In genomic region chr5:14417232-14417730, GRCh38 we compare ENCODE assay signal across 11 cellular contexts.
DNase-seq lines count a peak whose midpoint lies in the region; ATAC-seq and TF ChIP-seq lines count a peak whose summit lies in the region.
"Had no signal": no experiment of that assay in that cellular context is flagged by ENCODE, and none has a peak within 500 bp of the region (broad histone marks: within the 10 kb centered on the region; RNA-seq: fewer than 3 reads in every experiment).

No MANE protein-coding gene starts in this region.

- intact Hi-C loops in CD4-positive, alpha-beta T cell (cut with DNase I, micrococcal nuclease): loop anchor here in 1 of 2 experiments (5.0 kb wide), 1 partner anchor 165 kb away; the partner anchor contains the start of gene OTULINL
- intact Hi-C loops in ascending aorta (cut with DNase I): no loop called here

- peak overlapping the region; percentile 57 for H3K27ac Mint-ChIP-seq in CD4-positive, alpha-beta T cell

- H3K27ac ChIP-seq in CD4-positive, alpha-beta T cell (ENCODE audit: low read depth, low read length): no peak overlapping the region
- H3K27ac ChIP-seq in rectal smooth muscle tissue (ENCODE audit: low read depth, low read length): peak overlapping the region; percentile 18
- peak overlapping the region in 1 of 2 donors; percentile 3 for H3K27ac ChIP-seq in ascending aorta
- H3K27ac ChIP-seq: epithelial cell of prostate had no signal

- H3K27me3 Mint-ChIP-seq in CD4-positive, alpha-beta T cell: no peaks in the 10 kb centered on the region

- no peak for TF ChIP-seq CTCF in CD4-positive, alpha-beta T cell (IDR thresholded peaks at IDR 0.05)
- peak; percentile 15 for TF ChIP-seq CTCF in fibroblast of pulmonary artery (IDR thresholded peaks at IDR 0.05; ENCODE audit: low read length, missing control alignments)
- no peak for TF ChIP-seq CTCF in ascending aorta (IDR thresholded peaks at IDR 0.05)

- DNase-seq in CD4-positive, alpha-beta T cell: no peak
- DNase-seq in fibroblast of pulmonary artery (ENCODE audit: low read depth) (peak; percentile 66), NOMO-1 treated with dmso at 0.1 percent for 144 hours (lab: John Stamatoyannopoulos, UW; ENCODE audit: unreplicated experiment) (no peak), AG08396 (ENCODE audit: low spot score) (no peak), NCI-H446 treated with DMSO at 0.1 percent for 48 hours (lab: John Stamatoyannopoulos, UW) (no peak), ascending aorta (ENCODE audit: low spot score in 2 of 2) (no peak)
- DNase-seq: GDM1, occipital lobe had no signal

- H3K4me1 Mint-ChIP-seq in CD4-positive, alpha-beta T cell (ENCODE audit: low read depth): peaks cover 46% of the 10 kb centered on the region

- no peak for ATAC-seq in CD4-positive, alpha-beta T cell (ENCODE audit: poor library complexity)
- ATAC-seq in SK-N-SH treated with all-trans-retinoic acid at 6 μM for 48 hours: peak; percentile 88

- no peaks in the 10 kb centered on the region for H3K4me1 ChIP-seq in rectal smooth muscle tissue (ENCODE audit: control insufficient read depth, insufficient read depth, low read length)
- no peaks in the 10 kb centered on the region for H3K4me1 ChIP-seq in ascending aorta

- CTCF ChIA-PET in CD4-positive, alpha-beta T cell (lab: Charles Lee): interaction anchor here (1.6 kb wide), 1 partner anchor 18 kb away, joined by 4 read pairs; no protein-coding TSS in a partner anchor

- no peak overlapping the region for H3K9ac ChIP-seq in rectal smooth muscle tissue (ENCODE audit: low read length)

- H3K27me3 ChIP-seq in CD4-positive, alpha-beta T cell (ENCODE audit: control insufficient read depth, insufficient read depth, low read length): no peaks in the 10 kb centered on the region
- no peaks in the 10 kb centered on the region for H3K27me3 ChIP-seq in rectal smooth muscle tissue (ENCODE audit: control insufficient read depth, insufficient read depth, low read length)
- no peaks in the 10 kb centered on the region for H3K27me3 ChIP-seq in ascending aorta

- no peaks in the 10 kb centered on the region for H3K9me3 Mint-ChIP-seq in CD4-positive, alpha-beta T cell

- no peak overlapping the region for H3K4me3 ChIP-seq in fibroblast of pulmonary artery (replicated peaks; ENCODE audit: low read depth, low read length)
- H3K4me3 ChIP-seq in rectal smooth muscle tissue (ENCODE audit: low read length): no peak overlapping the region
- no peak overlapping the region for H3K4me3 ChIP-seq in ascending aorta

- H3K4me3 Mint-ChIP-seq in CD4-positive, alpha-beta T cell: no peak overlapping the region

- POLR2A ChIA-PET in CD4-positive, alpha-beta T cell (lab: Charles Lee): interaction anchor here (1.6 kb wide), 1 partner anchor 165 kb away, joined by 5 read pairs; the partner anchor contains the start of gene OTULINL

- no peaks in the 10 kb centered on the region for H3K9me3 ChIP-seq in CD4-positive, alpha-beta T cell (ENCODE audit: control insufficient read depth, low read length)
- no peaks in the 10 kb centered on the region for H3K9me3 ChIP-seq in ascending aorta

- no peaks in the 10 kb centered on the region for H3K36me3 Mint-ChIP-seq in CD4-positive, alpha-beta T cell (ENCODE audit: low read depth)

- H3K36me3 ChIP-seq in rectal smooth muscle tissue (ENCODE audit: control insufficient read depth, insufficient read depth, low read length): peaks cover 28% of the 10 kb centered on the region
- H3K36me3 ChIP-seq in ascending aorta: peaks cover 31 to 79% of the 10 kb centered on the region in 2 donors

TF ChIP-seq in SK-N-SH treated with all-trans-retinoic acid at 6 μM for 48 hours, 23 proteins besides CTCF, POLR2A, EP300 and RAD21 (continues in another document):
- TF ChIP-seq CREB5 (CRISPR knock-in tag; IDR thresholded peaks at IDR 0.05; ENCODE audit: low read depth) (no peak), OSR1 (CRISPR knock-in tag; IDR thresholded peaks at IDR 0.05) (no peak), ZNF8 (CRISPR knock-in tag; IDR thresholded peaks at IDR 0.05) (no peak), RARB (CRISPR knock-in tag; IDR thresholded peaks at IDR 0.05) (no peak), CSDC2 (CRISPR knock-in tag; IDR thresholded peaks at IDR 0.05) (0 out of 2 replicates have a peak, but pooled peaks have one; percentile 18), TCF4 (CRISPR knock-in tag; IDR thresholded peaks at IDR 0.05; ENCODE audit: borderline replicate concordance) (peak; percentile 86), ZFP3 (CRISPR knock-in tag; IDR thresholded peaks at IDR 0.05) (no peak; the same call in 1 of the 2 replicates), ZFP30 (CRISPR knock-in tag; IDR thresholded peaks at IDR 0.05) (no peak), ZNF565 (CRISPR knock-in tag; conservative IDR thresholded peaks at IDR 0.05; ENCODE audit: low read depth) (no peak), SNAI2 (CRISPR knock-in tag; IDR thresholded peaks at IDR 0.05) (no peak), PPARA (CRISPR knock-in tag; IDR thresholded peaks at IDR 0.05; ENCODE audit: borderline replicate concordance) (no peak), TSHZ2 (CRISPR knock-in tag; IDR thresholded peaks at IDR 0.05) (peak; percentile 79; the same call in 1 of the 2 replicates), ZNF70 (CRISPR knock-in tag; IDR thresholded peaks at IDR 0.05) (peak; percentile 45; the same call in 1 of the 2 replicates), ZC3H10 (CRISPR knock-in tag; IDR thresholded peaks at IDR 0.05) (no peak), POU6F1 (CRISPR knock-in tag; IDR thresholded peaks at IDR 0.05; ENCODE audit: borderline replicate concordance, low read depth) (no peak), ISL1 (CRISPR knock-in tag; IDR thresholded peaks at IDR 0.05) (peak; percentile 14; the same call in 1 of the 2 replicates), PATZ1 (CRISPR knock-in tag; IDR thresholded peaks at IDR 0.05; ENCODE audit: borderline replicate concordance) (no peak), TOX (CRISPR knock-in tag; IDR thresholded peaks at IDR 0.05; ENCODE audit: borderline replicate concordance) (no peak)
